Comparison of ENCODE assay signal across 18 cellular contexts in genomic region chr5:55356896-55357295, GRCh38.
"Had no signal": no experiment of that assay in that cellular context is flagged by ENCODE, and none has a peak within 500 bp of the region (broad histone marks: within the 10 kb centered on the region; RNA-seq: fewer than 3 reads in every experiment).

No MANE protein-coding gene starts in this region.

- H3K4me3 ChIP-seq: breast epithelium, gastroesophageal sphincter, thoracic aorta had no signal

- H3K4me1 ChIP-seq: breast epithelium, gastroesophageal sphincter had no signal

- H3K27ac ChIP-seq: breast epithelium, epithelial cell of prostate, gastroesophageal sphincter, thoracic aorta had no signal

- H3K36me3 ChIP-seq: breast epithelium had no signal

- H3K9me3 ChIP-seq: breast epithelium, gastroesophageal sphincter, thoracic aorta had no signal

- DNase-seq: activated CD4-positive, alpha-beta T cell treated with anti-CD3 and anti-CD28 coated beads, Interleukin-2, amount 50 U/mL, for 4 hours; activated naive CD4-positive, alpha-beta T cell treated with Interleukin-2 at 50 U/mL for 16 hours; activated naive CD8-positive, alpha-beta T cell treated with anti-CD3 and anti-CD28 coated beads for 36 hours; activated T-cell treated with anti-CD3 and anti-CD28 coated beads, Interleukin-2, amount 50 U/mL, for 48 hours; head of caudate nucleus; hypothalamus; left cardiac atrium; posterior cingulate gyrus; small intestine; stimulated activated CD4-positive, alpha-beta T cell treated with anti-CD3 and anti-CD28 coated beads, Interleukin-2, amount 100 ng/mL, for 24 hours; T-helper 9 cell had no signal

- H3K27me3 ChIP-seq: breast epithelium, gastroesophageal sphincter had no signal

- ATAC-seq: gastroesophageal sphincter; left cardiac atrium; sciatic nerve; stimulated activated memory B cell treated with anti-CD40 and anti-IgM and Interleukin-4, amounts not matched to agents 10 μg/mL and 1 μg/mL and 100 μg/mL, for 72 hours; WTC11 had no signal
